In genomic region chr11:65870307-65870658, GRCh38 we compare ENCODE assay signal across 1 cellular context.
TF ChIP-seq lines count a peak whose summit lies in the region.

No MANE protein-coding gene starts in this region.

TF ChIP-seq in K562, 482 proteins besides CTCF, POLR2A, EP300 and RAD21:
- TF ChIP-seq POLR2G (IDR thresholded peaks at IDR 0.05; ENCODE audit: low read depth, low read length) (peak; percentile 53), NR2C1 (IDR thresholded peaks at IDR 0.05) (0 out of 2 replicates have a peak, but pooled peaks have one; percentile 6), NR2C1 (tag; IDR thresholded peaks at IDR 0.05) (no peak), ID3 (CRISPR knock-in tag; IDR thresholded peaks at IDR 0.05) (no peak), ID3 (tag; IDR thresholded peaks at IDR 0.05) (no peak), GATA2 (CRISPR knock-in tag; IDR thresholded peaks at IDR 0.05) (no peak), NR2C2 (CRISPR knock-in tag; IDR thresholded peaks at IDR 0.05) (no peak), NR2C2 (tag; IDR thresholded peaks at IDR 0.05) (0 out of 2 replicates have a peak, but pooled peaks have one; percentile 45), CGGBP1 (CRISPR knock-in tag; IDR thresholded peaks at IDR 0.05) (no peak), CHD1 (IDR thresholded peaks at IDR 0.05; ENCODE audit: low read length) (no peak), ZBTB8A (IDR thresholded peaks at IDR 0.05; ENCODE audit: partially characterized antibody) (no peak), RBFOX2 (IDR thresholded peaks at IDR 0.05; ENCODE audit: low read depth, low read length) (0 out of 2 replicates have a peak, but pooled peaks have one; percentile 23)
